In genomic region chr3:120820748-120821147, GRCh38 we compare ENCODE assay signal across 1 cellular context.
TF ChIP-seq lines count a peak whose summit lies in the region.

No MANE protein-coding gene starts in this region.

TF ChIP-seq in GM23338, 12 proteins besides CTCF, POLR2A, EP300 and RAD21:
- TF ChIP-seq, protein P1, sequence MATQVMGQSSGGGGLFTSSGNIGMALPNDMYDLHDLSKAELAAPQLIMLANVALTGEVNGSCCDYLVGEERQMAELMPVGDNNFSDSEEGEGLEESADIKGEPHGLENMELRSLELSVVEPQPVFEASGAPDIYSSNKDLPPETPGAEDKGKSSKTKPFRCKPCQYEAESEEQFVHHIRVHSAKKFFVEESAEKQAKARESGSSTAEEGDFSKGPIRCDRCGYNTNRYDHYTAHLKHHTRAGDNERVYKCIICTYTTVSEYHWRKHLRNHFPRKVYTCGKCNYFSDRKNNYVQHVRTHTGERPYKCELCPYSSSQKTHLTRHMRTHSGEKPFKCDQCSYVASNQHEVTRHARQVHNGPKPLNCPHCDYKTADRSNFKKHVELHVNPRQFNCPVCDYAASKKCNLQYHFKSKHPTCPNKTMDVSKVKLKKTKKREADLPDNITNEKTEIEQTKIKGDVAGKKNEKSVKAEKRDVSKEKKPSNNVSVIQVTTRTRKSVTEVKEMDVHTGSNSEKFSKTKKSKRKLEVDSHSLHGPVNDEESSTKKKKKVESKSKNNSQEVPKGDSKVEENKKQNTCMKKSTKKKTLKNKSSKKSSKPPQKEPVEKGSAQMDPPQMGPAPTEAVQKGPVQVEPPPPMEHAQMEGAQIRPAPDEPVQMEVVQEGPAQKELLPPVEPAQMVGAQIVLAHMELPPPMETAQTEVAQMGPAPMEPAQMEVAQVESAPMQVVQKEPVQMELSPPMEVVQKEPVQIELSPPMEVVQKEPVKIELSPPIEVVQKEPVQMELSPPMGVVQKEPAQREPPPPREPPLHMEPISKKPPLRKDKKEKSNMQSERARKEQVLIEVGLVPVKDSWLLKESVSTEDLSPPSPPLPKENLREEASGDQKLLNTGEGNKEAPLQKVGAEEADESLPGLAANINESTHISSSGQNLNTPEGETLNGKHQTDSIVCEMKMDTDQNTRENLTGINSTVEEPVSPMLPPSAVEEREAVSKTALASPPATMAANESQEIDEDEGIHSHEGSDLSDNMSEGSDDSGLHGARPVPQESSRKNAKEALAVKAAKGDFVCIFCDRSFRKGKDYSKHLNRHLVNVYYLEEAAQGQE (IDR thresholded peaks at IDR 0.05; ENCODE audit: unreplicated experiment): no peak
- TF ChIP-seq ZNF331 (CRISPR knock-in tag; IDR thresholded peaks at IDR 0.05; ENCODE audit: low read depth) (no peak), NANOG (IDR thresholded peaks at IDR 0.05; ENCODE audit: borderline replicate concordance) (no peak), EZH2 (IDR thresholded peaks at IDR 0.05; ENCODE audit: low read depth, unreplicated experiment) (no peak), JUNB (IDR thresholded peaks at IDR 0.05; ENCODE audit: unreplicated experiment) (no peak), ZNF114 (CRISPR knock-in tag; IDR thresholded peaks at IDR 0.05) (no peak), POLR2AphosphoS5 (IDR thresholded peaks at IDR 0.05; ENCODE audit: low read depth) (no peak), ETS1 (IDR thresholded peaks at IDR 0.05) (no peak)
